Comparison of ENCODE assay signal across 8 cellular contexts in genomic region chr6:111997078-111997862, GRCh38. TPM values are rescaled to one million over a fixed set of nuclear protein-coding genes. Genes with fewer than 3 reads are reported as not detected.
A peak's percentile ranks its signal among the peaks of the same experiment; 100 is the strongest.
DNase-seq lines count a peak whose midpoint lies in the region; ATAC-seq and TF ChIP-seq lines count a peak whose summit lies in the region.

No MANE protein-coding gene starts in this region.

- H3K4me3 ChIP-seq in ACC112 (ENCODE audit: low read depth, low read length) (peak overlapping the region; percentile 62), lower lobe of right lung (peak overlapping the region; percentile 8)

- H3K36me3 ChIP-seq in ACC112 (ENCODE audit: insufficient read depth, low read length) (no peaks in the 10 kb centered on the region), lower lobe of right lung (no peaks in the 10 kb centered on the region)

- ATAC-seq in GM18861 (IDR thresholded peaks at IDR 0.05; ENCODE audit: unreplicated experiment) (peak; percentile 58), HG03565 (IDR thresholded peaks at IDR 0.05; ENCODE audit: unreplicated experiment) (peak; percentile 52), lower lobe of right lung (peak; percentile 93 to 95)

- H3K9me3 ChIP-seq in lower lobe of right lung: no peaks in the 10 kb centered on the region

- DNase-seq in NCI-H82 (lab: John Stamatoyannopoulos, UW) (peak; percentile 90), dermis microvascular lymphatic vessel endothelial cell (ENCODE audit: low read depth in 2 of 2) (peak; percentile 63 to 83), lower lobe of right lung (peak; percentile 83)
- peak; percentile 77 to 86 for DNase-seq in activated CD4-positive, alpha-beta T cell treated with anti-CD3 and anti-CD28 coated beads, Interleukin-2, amount 50 U/mL, for 48 hours
- peak; percentile 37 for DNase-seq in stimulated activated CD8-positive, alpha-beta memory T cell treated with anti-CD3 and anti-CD28 coated beads, Interleukin-15, amount 100 ng/mL, for 24 hours (ENCODE audit: low read depth)

- H3K4me1 ChIP-seq in ACC112 (ENCODE audit: control insufficient read depth, insufficient read depth, low read length, unreplicated experiment) (peaks cover 20% of the 10 kb centered on the region), lower lobe of right lung (peaks cover 6% of the 10 kb centered on the region)

- H3K27ac ChIP-seq in ACC112 (ENCODE audit: low read depth, low read length): peak overlapping the region; percentile 11; the same call in 1 of the 2 replicates
- no peak overlapping the region for H3K27ac ChIP-seq in lower lobe of right lung

- intact Hi-C loops in lower lobe of right lung (cut with DNase I): loop anchor here (5.0 kb wide), 1 partner anchor 285 kb away; no protein-coding TSS in a partner anchor

- H2AFZ ChIP-seq in ACC112 (ENCODE audit: low read length, unreplicated experiment): peak overlapping the region; percentile 77

- peak; percentile 95 for TF ChIP-seq CTCF in lower lobe of right lung (IDR thresholded peaks at IDR 0.05)

- no peaks in the 10 kb centered on the region for H3K27me3 ChIP-seq in ACC112 (ENCODE audit: insufficient read depth, low read length)
- H3K27me3 ChIP-seq in lower lobe of right lung (ENCODE audit: low read depth): no peaks in the 10 kb centered on the region

- no peaks in the 10 kb centered on the region for H3K79me2 ChIP-seq in ACC112 (ENCODE audit: control insufficient read depth, insufficient read depth, low read length, unreplicated experiment)

RNA-seq across cellular contexts. Expression of gene CCN6, which starts 56.6 kb away (rescaled TPM):
- total RNA-seq in dermis microvascular lymphatic vessel endothelial cell (not detected in 2 replicates), lower lobe of right lung (not detected)

Comparison
In these comparisons a context has a peak if more than half of its experiments do, and no peak if none do; other contexts are left out.
1. DNase-seq: peak in every context shown above with its lines; median percentile 90 in NCI-H82; 83 in lower lobe of right lung; 82 in activated CD4-positive, alpha-beta T cell treated with anti-CD3 and anti-CD28 coated beads, Interleukin-2, amount 50 U/mL, for 48 hours; 73 in dermis microvascular lymphatic vessel endothelial cell; 37 in stimulated activated CD8-positive, alpha-beta memory T cell treated with anti-CD3 and anti-CD28 coated beads, Interleukin-15, amount 100 ng/mL, for 24 hours.